25 cellular contexts compared by ENCODE assay signal in genomic region chr16:64138621-64139020, GRCh38.
A peak's percentile ranks its signal among the peaks of the same experiment; 100 is the strongest.
DNase-seq lines count a peak whose midpoint lies in the region; ATAC-seq lines count a peak whose summit lies in the region.
"Had no signal": no experiment of that assay in that cellular context is flagged by ENCODE, and none has a peak within 500 bp of the region (broad histone marks: within the 10 kb centered on the region; RNA-seq: fewer than 3 reads in every experiment).

No MANE protein-coding gene starts in this region.

- in situ Hi-C loops in SK-MEL-5 (cut with HindIII; ENCODE audit: low pct_unique_long_range_greater_than_20kb, low sequenced_read_pairs) = no loop called here

- no peak for ATAC-seq in HG03521 (IDR thresholded peaks at IDR 0.05; ENCODE audit: unreplicated experiment)
- no peak for ATAC-seq in GM21717 (IDR thresholded peaks at IDR 0.05; ENCODE audit: unreplicated experiment)
- ATAC-seq: A549; CD8-positive, alpha-beta T cell had no signal

- DNase-seq in SK-MEL-5 (ENCODE audit: low read depth, low spot score) (peak; percentile 85), foreskin melanocyte (peak; percentile 75)
- DNase-seq: 8988T; ACHN; AML-193; BE2C; C1 segment of cervical spinal cord; Caco-2; Calu3; CD4-positive, alpha-beta memory T cell; CD4-positive, alpha-beta T cell; CD4-positive, CD25-positive, alpha-beta regulatory T cell; CD8-positive, alpha-beta memory T cell; CD8-positive, alpha-beta T cell; COR-L47; DMS 273 treated with DMSO at 0.1 percent for 48 hours; DMS153; DMS53; DMS79; DMS79 treated with DMSO at 0.1 percent for 48 hours; DND-41; EL had no signal
